In genomic region chr15:56731571-56731970, GRCh38 we compare ENCODE assay signal across 8 cellular contexts. TPM values are rescaled to one million over a fixed set of nuclear protein-coding genes. Genes with fewer than 3 reads are reported as not detected.
DNase-seq lines count a peak whose midpoint lies in the region; ATAC-seq and TF ChIP-seq lines count a peak whose summit lies in the region.

No MANE protein-coding gene starts in this region.

- POLR2A ChIA-PET in WTC11 (lab: Charles Lee): no interaction called here

- H3K36me3 Mint-ChIP-seq in WTC11: peaks cover 27% of the 10 kb centered on the region
- H3K36me3 Mint-ChIP-seq in stimulated activated effector memory CD8-positive, alpha-beta T cell treated with anti-CD3 and anti-CD28 coated beads, Interleukin-12 subunit alpha, Interleukin-12 subunit beta, amount 100 ng/mL, for 72 hours: peaks cover 17% of the 10 kb centered on the region

- peaks cover 22% of the 10 kb centered on the region for H3K27me3 Mint-ChIP-seq in WTC11 (ENCODE audit: low read depth)

- H3K9me3 Mint-ChIP-seq in WTC11: peaks cover 22% of the 10 kb centered on the region
- H3K9me3 Mint-ChIP-seq in stimulated activated effector memory CD8-positive, alpha-beta T cell treated with anti-CD3 and anti-CD28 coated beads, Interleukin-12 subunit alpha, Interleukin-12 subunit beta, amount 100 ng/mL, for 72 hours: no peaks in the 10 kb centered on the region

- peak overlapping the region; percentile 29; the same call in 1 of the 2 replicates for H3K4me3 Mint-ChIP-seq in WTC11
- peak overlapping the region; percentile 91 for H3K4me3 Mint-ChIP-seq in stimulated activated effector memory CD8-positive, alpha-beta T cell treated with anti-CD3 and anti-CD28 coated beads, Interleukin-12 subunit alpha, Interleukin-12 subunit beta, amount 100 ng/mL, for 72 hours

- CTCF ChIA-PET in WTC11 (lab: Charles Lee): no interaction called here

- DNase-seq in GM12865 (ENCODE audit: low read depth): no peak
- DNase-seq in WTC11 (ENCODE audit: low spot score): no peak
- no peak for DNase-seq in fibroblast of villous mesenchyme (ENCODE audit: low read depth)
- DNase-seq in stimulated activated effector memory CD8-positive, alpha-beta T cell treated with anti-CD3 and anti-CD28 coated beads, Interleukin-12 subunit alpha, Interleukin-12 subunit beta, amount 100 ng/mL, for 72 hours (ENCODE audit: low spot score in 2 of 2): no peak
- DNase-seq in mesenteric fat pad (ENCODE audit: low spot score): no peak
- DNase-seq in SKM-1 (lab: John Stamatoyannopoulos, UW; ENCODE audit: unreplicated experiment): no peak
- no peak for DNase-seq in DMS153 treated with DMSO at 0.1 percent for 48 hours (lab: John Stamatoyannopoulos, UW; ENCODE audit: unreplicated experiment)

- TF ChIP-seq CTCF in GM12865 (IDR thresholded peaks at IDR 0.05; ENCODE audit: insufficient read depth, low read depth, low read length, missing control alignments) (no peak), WTC11 (IDR thresholded peaks at IDR 0.05) (no peak), fibroblast of villous mesenchyme (IDR thresholded peaks at IDR 0.05; ENCODE audit: insufficient read depth, low read depth, low read length) (no peak)

- H3K27ac Mint-ChIP-seq in WTC11: no peak overlapping the region
- H3K27ac Mint-ChIP-seq in stimulated activated effector memory CD8-positive, alpha-beta T cell treated with anti-CD3 and anti-CD28 coated beads, Interleukin-12 subunit alpha, Interleukin-12 subunit beta, amount 100 ng/mL, for 72 hours: peak overlapping the region; percentile 99

- ATAC-seq in WTC11 (no peak), HG02970 (IDR thresholded peaks at IDR 0.05; ENCODE audit: low FRiP score, unreplicated experiment) (no peak)
- ATAC-seq in stimulated activated effector memory CD8-positive, alpha-beta T cell treated with anti-CD3 and anti-CD28 coated beads, Interleukin-12 subunit alpha, Interleukin-12 subunit beta, amount 100 ng/mL, for 72 hours: no peak

- peaks cover 30% of the 10 kb centered on the region for H3K4me1 Mint-ChIP-seq in WTC11
- H3K4me1 Mint-ChIP-seq in stimulated activated effector memory CD8-positive, alpha-beta T cell treated with anti-CD3 and anti-CD28 coated beads, Interleukin-12 subunit alpha, Interleukin-12 subunit beta, amount 100 ng/mL, for 72 hours: peaks cover 20% of the 10 kb centered on the region

- H3K4me3 ChIP-seq in GM12865 (ENCODE audit: low read depth, low read length): peak overlapping the region; percentile 98
- peak overlapping the region; percentile 75 for H3K4me3 ChIP-seq in fibroblast of villous mesenchyme (ENCODE audit: low read depth, low read length)

TF ChIP-seq in WTC11, 78 proteins besides CTCF, POLR2A, EP300 and RAD21 (continues in another document):
- TF ChIP-seq PRRX2 (CRISPR knock-in tag; IDR thresholded peaks at IDR 0.05): no peak
- no peak for TF ChIP-seq ZNF423 (CRISPR knock-in tag; IDR thresholded peaks at IDR 0.05)
- TF ChIP-seq EMX1 (CRISPR knock-in tag; IDR thresholded peaks at IDR 0.05): no peak
- TF ChIP-seq, protein P1, sequence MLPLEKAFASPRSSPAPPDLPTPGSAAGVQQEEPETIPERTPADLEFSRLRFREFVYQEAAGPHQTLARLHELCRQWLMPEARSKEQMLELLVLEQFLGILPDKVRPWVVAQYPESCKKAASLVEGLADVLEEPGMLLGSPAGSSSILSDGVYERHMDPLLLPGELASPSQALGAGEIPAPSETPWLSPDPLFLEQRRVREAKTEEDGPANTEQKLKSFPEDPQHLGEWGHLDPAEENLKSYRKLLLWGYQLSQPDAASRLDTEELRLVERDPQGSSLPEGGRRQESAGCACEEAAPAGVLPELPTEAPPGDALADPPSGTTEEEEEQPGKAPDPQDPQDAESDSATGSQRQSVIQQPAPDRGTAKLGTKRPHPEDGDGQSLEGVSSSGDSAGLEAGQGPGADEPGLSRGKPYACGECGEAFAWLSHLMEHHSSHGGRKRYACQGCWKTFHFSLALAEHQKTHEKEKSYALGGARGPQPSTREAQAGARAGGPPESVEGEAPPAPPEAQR (CRISPR knock-in tag; IDR thresholded peaks at IDR 0.05): no peak
- no peak for TF ChIP-seq NR3C1 (CRISPR knock-in tag; conservative IDR thresholded peaks at IDR 0.05; ENCODE audit: low read depth)
- TF ChIP-seq ESRRA (CRISPR knock-in tag; IDR thresholded peaks at IDR 0.05; ENCODE audit: borderline replicate concordance): no peak
- TF ChIP-seq, protein P2, sequence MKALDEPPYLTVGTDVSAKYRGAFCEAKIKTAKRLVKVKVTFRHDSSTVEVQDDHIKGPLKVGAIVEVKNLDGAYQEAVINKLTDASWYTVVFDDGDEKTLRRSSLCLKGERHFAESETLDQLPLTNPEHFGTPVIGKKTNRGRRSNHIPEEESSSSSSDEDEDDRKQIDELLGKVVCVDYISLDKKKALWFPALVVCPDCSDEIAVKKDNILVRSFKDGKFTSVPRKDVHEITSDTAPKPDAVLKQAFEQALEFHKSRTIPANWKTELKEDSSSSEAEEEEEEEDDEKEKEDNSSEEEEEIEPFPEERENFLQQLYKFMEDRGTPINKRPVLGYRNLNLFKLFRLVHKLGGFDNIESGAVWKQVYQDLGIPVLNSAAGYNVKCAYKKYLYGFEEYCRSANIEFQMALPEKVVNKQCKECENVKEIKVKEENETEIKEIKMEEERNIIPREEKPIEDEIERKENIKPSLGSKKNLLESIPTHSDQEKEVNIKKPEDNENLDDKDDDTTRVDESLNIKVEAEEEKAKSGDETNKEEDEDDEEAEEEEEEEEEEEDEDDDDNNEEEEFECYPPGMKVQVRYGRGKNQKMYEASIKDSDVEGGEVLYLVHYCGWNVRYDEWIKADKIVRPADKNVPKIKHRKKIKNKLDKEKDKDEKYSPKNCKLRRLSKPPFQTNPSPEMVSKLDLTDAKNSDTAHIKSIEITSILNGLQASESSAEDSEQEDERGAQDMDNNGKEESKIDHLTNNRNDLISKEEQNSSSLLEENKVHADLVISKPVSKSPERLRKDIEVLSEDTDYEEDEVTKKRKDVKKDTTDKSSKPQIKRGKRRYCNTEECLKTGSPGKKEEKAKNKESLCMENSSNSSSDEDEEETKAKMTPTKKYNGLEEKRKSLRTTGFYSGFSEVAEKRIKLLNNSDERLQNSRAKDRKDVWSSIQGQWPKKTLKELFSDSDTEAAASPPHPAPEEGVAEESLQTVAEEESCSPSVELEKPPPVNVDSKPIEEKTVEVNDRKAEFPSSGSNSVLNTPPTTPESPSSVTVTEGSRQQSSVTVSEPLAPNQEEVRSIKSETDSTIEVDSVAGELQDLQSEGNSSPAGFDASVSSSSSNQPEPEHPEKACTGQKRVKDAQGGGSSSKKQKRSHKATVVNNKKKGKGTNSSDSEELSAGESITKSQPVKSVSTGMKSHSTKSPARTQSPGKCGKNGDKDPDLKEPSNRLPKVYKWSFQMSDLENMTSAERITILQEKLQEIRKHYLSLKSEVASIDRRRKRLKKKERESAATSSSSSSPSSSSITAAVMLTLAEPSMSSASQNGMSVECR (CRISPR knock-in tag; IDR thresholded peaks at IDR 0.05; ENCODE audit: borderline replicate concordance): no peak
- no peak for TF ChIP-seq NR1H2 (CRISPR knock-in tag; IDR thresholded peaks at IDR 0.05)
- TF ChIP-seq NFATC4 (CRISPR knock-in tag; IDR thresholded peaks at IDR 0.05): no peak
- TF ChIP-seq FOXJ3 (CRISPR knock-in tag; IDR thresholded peaks at IDR 0.05; ENCODE audit: borderline replicate concordance): no peak
- TF ChIP-seq MYBL2 (CRISPR knock-in tag; IDR thresholded peaks at IDR 0.05): no peak
- TF ChIP-seq ZMAT4 (CRISPR knock-in tag; IDR thresholded peaks at IDR 0.05): no peak
- TF ChIP-seq, protein P3, sequence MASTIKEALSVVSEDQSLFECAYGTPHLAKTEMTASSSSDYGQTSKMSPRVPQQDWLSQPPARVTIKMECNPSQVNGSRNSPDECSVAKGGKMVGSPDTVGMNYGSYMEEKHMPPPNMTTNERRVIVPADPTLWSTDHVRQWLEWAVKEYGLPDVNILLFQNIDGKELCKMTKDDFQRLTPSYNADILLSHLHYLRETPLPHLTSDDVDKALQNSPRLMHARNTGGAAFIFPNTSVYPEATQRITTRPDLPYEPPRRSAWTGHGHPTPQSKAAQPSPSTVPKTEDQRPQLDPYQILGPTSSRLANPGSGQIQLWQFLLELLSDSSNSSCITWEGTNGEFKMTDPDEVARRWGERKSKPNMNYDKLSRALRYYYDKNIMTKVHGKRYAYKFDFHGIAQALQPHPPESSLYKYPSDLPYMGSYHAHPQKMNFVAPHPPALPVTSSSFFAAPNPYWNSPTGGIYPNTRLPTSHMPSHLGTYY (CRISPR knock-in tag; IDR thresholded peaks at IDR 0.05): no peak
- TF ChIP-seq GRHL2 (CRISPR knock-in tag; IDR thresholded peaks at IDR 0.05; ENCODE audit: insufficient replicate concordance, severe bottlenecking): no peak
- TF ChIP-seq ZNF396 (CRISPR knock-in tag; IDR thresholded peaks at IDR 0.05; ENCODE audit: borderline replicate concordance): no peak
- no peak for TF ChIP-seq SMAD4 (CRISPR knock-in tag; IDR thresholded peaks at IDR 0.05)
- no peak for TF ChIP-seq STAT6 (CRISPR knock-in tag; conservative IDR thresholded peaks at IDR 0.05; ENCODE audit: low read depth)

RNA-seq across cellular contexts. Expression of gene ZNF280D, which starts 1.7 kb away (rescaled TPM):
- total RNA-seq in WTC11 (2021) (20.9 to 25.7 TPM (median 23.0 TPM) in 3 replicates), fibroblast of villous mesenchyme (25.8 and 51.8 TPM in 2 replicates), mesenteric fat pad (37.2 TPM)
